ENCODE assay signal across 8 cellular contexts in genomic region chr5:42951169-42951846, GRCh38.
DNase-seq lines count a peak whose midpoint lies in the region; ATAC-seq, FAIRE-seq and TF ChIP-seq lines count a peak whose summit lies in the region.

No MANE protein-coding gene starts in this region.

- peaks cover 0 to 28% (median 10%) of the 10 kb centered on the region in 11 donors for H3K9me3 ChIP-seq in heart right ventricle

- ATAC-seq in HG03108 (IDR thresholded peaks at IDR 0.05; ENCODE audit: unreplicated experiment) (peak; percentile 25), heart right ventricle (peak; percentile 8 to 38 (median 28))

- peaks cover 0 to 50% (median 25%) of the 10 kb centered on the region in 9 donors for H3K4me1 ChIP-seq in heart right ventricle

- H3K27me3 ChIP-seq in heart right ventricle, result peaks cover 12 to 99% (median 90%) of the 10 kb centered on the region in 7 donors

- H3K4me3 ChIP-seq in heart right ventricle, result peak overlapping the region; percentile 32 to 74 (median 60)

- intact Hi-C loops in heart right ventricle (cut with DNase I), result loop anchor here in 8 of 10 donors (2.0 to 5.0 kb wide), 5 partner anchors 39 to 115 kb away; partner anchors contain the start of gene ANXA2R (in 5 of the 8)

- 1 to 2% methylated on average over 56 of the region's 56 CpGs for WGBS in heart right ventricle, 2 donors

- H3K27ac ChIP-seq in heart right ventricle, result peak overlapping the region; percentile 78 to 99 (median 94)

- no peak for TF ChIP-seq CTCF in heart right ventricle (IDR thresholded peaks at IDR 0.05)

- no peak for FAIRE-seq in RCC 7860 (lab: Jason Lieb, UNC)

- peak; percentile 43 for DNase-seq in NCI-H510A treated with DMSO at 0.1 percent for 48 hours (lab: John Stamatoyannopoulos, UW)
- DNase-seq in NCI-H510A (lab: John Stamatoyannopoulos, UW), result no peak
- peak; percentile 67 for DNase-seq in RPMI8226
- DNase-seq in activated gamma-delta T cell treated with anti-CD3 and anti-CD28 coated beads, Interleukin-2, amount 50 U/mL, for 16 hours (ENCODE audit: low read depth), result peak; percentile 54
- DNase-seq in heart right ventricle, result peak; percentile 49 to 50
- peak; percentile 58 to 60 for DNase-seq in stimulated activated CD4-positive, alpha-beta T cell treated with anti-CD3 and anti-CD28 coated beads, Interleukin-2, amount 100 ng/mL, for 48 hours
- DNase-seq in RCC 7860 (ENCODE audit: low spot score), result no peak

- H3K36me3 ChIP-seq in heart right ventricle, result no peaks in the 10 kb centered on the region

Comparison
In these comparisons a context has a peak if more than half of its experiments do, and no peak if none do; other contexts are left out.
1. DNase-seq: peak in NCI-H510A treated with DMSO at 0.1 percent for 48 hours (single experiment), RPMI8226 (single experiment), activated gamma-delta T cell treated with anti-CD3 and anti-CD28 coated beads, Interleukin-2, amount 50 U/mL, for 16 hours (single experiment), heart right ventricle (2 of 2) and stimulated activated CD4-positive, alpha-beta T cell treated with anti-CD3 and anti-CD28 coated beads, Interleukin-2, amount 100 ng/mL, for 48 hours (2 of 2); none in NCI-H510A (single experiment) and RCC 7860 (single experiment).